ENCODE assay signal across 12 cellular contexts in genomic region chr22:23431337-23432072, GRCh38.
DNase-seq lines count a peak whose midpoint lies in the region; ATAC-seq, FAIRE-seq and TF ChIP-seq lines count a peak whose summit lies in the region.
"Had no signal": no experiment of that assay in that cellular context is flagged by ENCODE, and none has a peak within 500 bp of the region (broad histone marks: within the 10 kb centered on the region; RNA-seq: fewer than 3 reads in every experiment).

No MANE protein-coding gene starts in this region.

- no peaks in the 10 kb centered on the region for H3K9me3 ChIP-seq in kidney (ENCODE audit: control insufficient read depth in 1 of 2, low read length in 2 of 2)

- no peak for TF ChIP-seq CTCF in omental fat pad (IDR thresholded peaks at IDR 0.05)
- TF ChIP-seq CTCF in kidney (IDR thresholded peaks at IDR 0.05; ENCODE audit: borderline replicate concordance, extremely low read depth, insufficient read depth) = no peak

- H3K4me3 ChIP-seq in kidney (ENCODE audit: low read length in 2 of 2) = no peak overlapping the region

- DNase-seq in G401 (ENCODE audit: low spot score) (peak; percentile 42), NCI-H69 (lab: John Stamatoyannopoulos, UW) (peak; percentile 96), fibroblast of gingiva (ENCODE audit: low read depth) (peak; percentile 6), omental fat pad (ENCODE audit: low spot score) (no peak), HK-2 (ENCODE audit: unreplicated experiment) (no peak), kidney (no peak), hepatic stellate cell (ENCODE audit: low spot score) (no peak)
- DNase-seq in activated CD8-positive, alpha-beta memory T cell treated with anti-CD3 and anti-CD28 coated beads, Interleukin-2, amount 50 U/mL, for 4 hours = no peak
- DNase-seq: effector memory CD4-positive, alpha-beta T cell; GF-D8; head of caudate nucleus; NCI-H446 had no signal

- in situ Hi-C loops in G401 (cut with HindIII; ENCODE audit: low sequenced_read_pairs) = no loop called here

- no peaks in the 10 kb centered on the region for H3K36me3 ChIP-seq in kidney (ENCODE audit: control insufficient read depth in 1 of 2, insufficient read depth in 2 of 2, low read length in 2 of 2)

- intact Hi-C loops in kidney (cut with DNase I) = no loop called here

- no peak for FAIRE-seq in kidney (lab: Jason Lieb, UNC)

- ATAC-seq in omental fat pad (ENCODE audit: low FRiP score) = peak; percentile 17

- no peak overlapping the region for H3K27ac ChIP-seq in kidney (ENCODE audit: low read depth in 2 of 2, low read length in 2 of 2)

- no peaks in the 10 kb centered on the region for H3K4me1 ChIP-seq in kidney (ENCODE audit: control insufficient read depth in 1 of 2, insufficient read depth in 1 of 2, low read depth in 1 of 2, low read length in 2 of 2)

- no peak overlapping the region for H3K9ac ChIP-seq in kidney (ENCODE audit: low read length in 2 of 2)

Comparison
In these comparisons a context has a peak if more than half of its experiments do, and no peak if none do; other contexts are left out.
1. DNase-seq: peak in G401 (single experiment), NCI-H69 (single experiment) and fibroblast of gingiva (single experiment); none in omental fat pad (single experiment), HK-2 (single experiment), activated CD8-positive, alpha-beta memory T cell treated with anti-CD3 and anti-CD28 coated beads, Interleukin-2, amount 50 U/mL, for 4 hours (single experiment), kidney (single experiment) and hepatic stellate cell (single experiment).